ENCODE assay signal across 17 cellular contexts in genomic region chr1:47190807-47191206, GRCh38. TPM values are rescaled to one million over a fixed set of nuclear protein-coding genes. Genes with fewer than 3 reads are reported as not detected.
A peak's percentile ranks its signal among the peaks of the same experiment; 100 is the strongest.
DNase-seq lines count a peak whose midpoint lies in the region; ATAC-seq and TF ChIP-seq lines count a peak whose summit lies in the region.
"Had no signal": no experiment of that assay in that cellular context is flagged by ENCODE, and none has a peak within 500 bp of the region (broad histone marks: within the 10 kb centered on the region; RNA-seq: fewer than 3 reads in every experiment).

No MANE protein-coding gene starts in this region.

- ATAC-seq in body of pancreas (no peak), left lobe of liver (no peak), psoas muscle (no peak), mucosa of descending colon (no peak)
- ATAC-seq: activated naive CD8-positive, alpha-beta T cell treated with anti-CD3 and anti-CD28 coated beads, Interleukin-2, amount 50 U/mL, for 24 hours; activated T-cell treated with anti-CD3 and anti-CD28 coated beads, Interleukin-2, amount 50 U/mL, for 72 hours; naive thymus-derived CD4-positive, alpha-beta T cell had no signal

- H3K4me1 ChIP-seq in body of pancreas (peaks cover 45% of the 10 kb centered on the region), psoas muscle (peaks cover 15% of the 10 kb centered on the region), mucosa of descending colon (ENCODE audit: low read depth) (peaks cover 23% of the 10 kb centered on the region)
- H3K4me1 ChIP-seq: HAP-1 had no signal

- H3K27ac ChIP-seq in C4-2B (peak overlapping the region; percentile 71), body of pancreas (peak overlapping the region; percentile 84 to 92 (median 88)), psoas muscle (peak overlapping the region; percentile 72), substantia nigra (ENCODE audit: low read depth, low read length, poor library complexity, severe bottlenecking) (no peak overlapping the region)

- H3K27me3 ChIP-seq in body of pancreas (no peaks in the 10 kb centered on the region), psoas muscle (ENCODE audit: insufficient read depth in 3 of 3, low read length in 2 of 3) (peaks cover 0 to 3% (median 0%) of the 10 kb centered on the region in 3 donors)

- no peak for TF ChIP-seq CTCF in C4-2B (conservative IDR thresholded peaks at IDR 0.05)
- TF ChIP-seq CTCF in body of pancreas (IDR thresholded peaks at IDR 0.05) = no peak
- TF ChIP-seq CTCF in psoas muscle (IDR thresholded peaks at IDR 0.05) = no peak
- no peak for TF ChIP-seq CTCF in mucosa of descending colon (IDR thresholded peaks at IDR 0.05)

- no peaks in the 10 kb centered on the region for H3K9me3 ChIP-seq in body of pancreas
- no peaks in the 10 kb centered on the region for H3K9me3 ChIP-seq in psoas muscle
- no peaks in the 10 kb centered on the region for H3K9me3 ChIP-seq in mucosa of descending colon
- H3K9me3 ChIP-seq: HAP-1 had no signal

- no peak for DNase-seq in body of pancreas
- DNase-seq in left lobe of liver (ENCODE audit: low spot score) = peak; percentile 38
- DNase-seq in psoas muscle = peak in 1 of 2 donors; percentile 36
- DNase-seq in mucosa of descending colon = no peak
- no peak for DNase-seq in AG08396 (ENCODE audit: low spot score)
- DNase-seq in stimulated activated CD4-positive, alpha-beta T cell treated with anti-CD3 and anti-CD28 coated beads, Interleukin-1b, Interleukin-23, amount 100 ng/mL, for 48 hours = no peak
- no peak for DNase-seq in substantia nigra (lab: John Stamatoyannopoulos, UW)
- DNase-seq: activated CD4-positive, alpha-beta T cell treated with anti-CD3 and anti-CD28 coated beads, Interleukin-2, amount 10 ng/mL, durations not matched to agents 7 days and 5 days; activated naive CD8-positive, alpha-beta T cell treated with anti-CD3 and anti-CD28 coated beads, Interleukin-2, amount 50 U/mL, for 24 hours; activated T-cell treated with anti-CD3 and anti-CD28 coated beads, Interleukin-2, amount 50 U/mL, for 72 hours; naive thymus-derived CD4-positive, alpha-beta T cell; NCI-H524; stimulated activated CD4-positive, alpha-beta T cell treated with anti-CD3 and anti-CD28 coated beads, Interleukin-4, amount 100 ng/mL, for 24 hours had no signal

- H3K4me3 ChIP-seq in body of pancreas = no peak overlapping the region
- no peak overlapping the region for H3K4me3 ChIP-seq in psoas muscle
- no peak overlapping the region for H3K4me3 ChIP-seq in mucosa of descending colon
- H3K4me3 ChIP-seq: HAP-1 had no signal

- TF ChIP-seq POLR2A in body of pancreas (IDR thresholded peaks at IDR 0.05) = no peak

- H3K36me3 ChIP-seq in body of pancreas (replicated peaks in 1 of 2; ENCODE audit: insufficient read depth in 1 of 2, low read depth in 2 of 2) = no peaks in the 10 kb centered on the region
- no peaks in the 10 kb centered on the region for H3K36me3 ChIP-seq in psoas muscle (ENCODE audit: insufficient read depth in 1 of 2, low read depth in 1 of 2)
- no peaks in the 10 kb centered on the region for H3K36me3 ChIP-seq in mucosa of descending colon (ENCODE audit: low read depth)
- H3K36me3 ChIP-seq: HAP-1 had no signal

- 94% methylated on average over 3 to 5 of the region's 6 CpGs for WGBS in body of pancreas, 2 donors
- 90 to 92% (median 92%) methylated on average over 6 of the region's 6 CpGs for WGBS in psoas muscle, 3 donors

- intact Hi-C loops in body of pancreas (cut with DNase I) = no loop called here
- intact Hi-C loops in psoas muscle (cut with DNase I) = loop anchor here (5.0 kb wide), 4 partner anchors 71 to 236 kb away; partner anchors contain the start of gene CMPK1 (in 1 of the 2)
- intact Hi-C loops in mucosa of descending colon (cut with DNase I, micrococcal nuclease) = loop anchor here in 1 of 2 donors (10.0 kb wide), 1 partner anchor 524 kb away; no protein-coding TSS in a partner anchor

RNA-seq across cellular contexts. Expression of gene PDZK1IP1, which starts 1.0 kb away (rescaled TPM):
- 10 to 100 TPM; 54.2 to 56.4 TPM for total RNA-seq in body of pancreas
- total RNA-seq in left lobe of liver = 1.3 TPM
- under 1 TPM in 3 of 4 donors, not detected in 1; 0.25 to 0.81 (median 0.52) TPM for total RNA-seq in psoas muscle
- polyA plus RNA-seq in psoas muscle = 1 to 10 TPM in 1 of 3 donors, under 1 TPM in 2; 0.11 to 1.4 (median 0.26) TPM
- total RNA-seq in mucosa of descending colon = 100 to 1,000 TPM in 1 of 3 donors, 10 to 100 TPM in 2; 40.9 to 173 (median 64.4) TPM
- total RNA-seq: activated CD4-positive, alpha-beta T cell treated with anti-CD3 and anti-CD28 coated beads, Interleukin-2, amount 10 ng/mL, durations not matched to agents 7 days and 5 days; activated T-cell treated with anti-CD3 and anti-CD28 coated beads, Interleukin-2, amount 50 U/mL, for 72 hours; cerebellum; naive thymus-derived CD4-positive, alpha-beta T cell had no signal
- polyA plus RNA-seq: AG04450; naive thymus-derived CD4-positive, alpha-beta T cell had no signal

RNA-seq across cellular contexts. Expression of gene TAL1, which starts 41.2 kb away (rescaled TPM):
- 1 to 10 TPM; 2.3 to 2.6 TPM for total RNA-seq in body of pancreas
- 1.9 TPM for total RNA-seq in left lobe of liver
- 1 to 10 TPM; 1.5 to 2.1 (median 1.7) TPM for total RNA-seq in psoas muscle
- 1 to 10 TPM in 1 of 3 donors, under 1 TPM in 2; 0.73 to 1.7 (median 0.92) TPM for polyA plus RNA-seq in psoas muscle
- total RNA-seq in mucosa of descending colon = 1 to 10 TPM; 1.2 to 3.0 (median 2.4) TPM
- total RNA-seq: activated CD4-positive, alpha-beta T cell treated with anti-CD3 and anti-CD28 coated beads, Interleukin-2, amount 10 ng/mL, durations not matched to agents 7 days and 5 days had no signal
- polyA plus RNA-seq: AG04450; naive thymus-derived CD4-positive, alpha-beta T cell had no signal

RNA-seq across cellular contexts. Expression of gene CYP4A22, which starts 53.6 kb away (rescaled TPM):
- total RNA-seq in body of pancreas = not detected
- 69.9 TPM for total RNA-seq in left lobe of liver
- not detected for total RNA-seq in psoas muscle
- polyA plus RNA-seq in psoas muscle = under 1 TPM in 2 of 3 donors, not detected in 1; 0.03 to 0.04 TPM
- total RNA-seq in mucosa of descending colon = not detected
- total RNA-seq: activated CD4-positive, alpha-beta T cell treated with anti-CD3 and anti-CD28 coated beads, Interleukin-2, amount 10 ng/mL, durations not matched to agents 7 days and 5 days; activated T-cell treated with anti-CD3 and anti-CD28 coated beads, Interleukin-2, amount 50 U/mL, for 72 hours; naive thymus-derived CD4-positive, alpha-beta T cell had no signal
- polyA plus RNA-seq: AG04450; naive thymus-derived CD4-positive, alpha-beta T cell had no signal

Comparison
In these comparisons a context has a peak if more than half of its experiments do, and no peak if none do; other contexts are left out.
1. RNA of gene PDZK1IP1, which starts 1.0 kb away (total RNA-seq): 40.9 to 173 TPM in mucosa of descending colon and 54.2 to 56.4 TPM in body of pancreas; 1.3 TPM in left lobe of liver (single experiment) and 0.25 to 0.81 TPM in psoas muscle; every median in the first group is over 10 times any median in the second.
2. RNA of gene CYP4A22, which starts 53.6 kb away (total RNA-seq): 69.9 TPM in left lobe of liver (single experiment); not detected in mucosa of descending colon, not detected in psoas muscle and not detected in body of pancreas; every median in the first group is over 10 times any median in the second.